12 cellular contexts compared by ENCODE assay signal in genomic region chr4:38461342-38461741, GRCh38.
"Had no signal": no experiment of that assay in that cellular context is flagged by ENCODE, and none has a peak within 500 bp of the region (broad histone marks: within the 10 kb centered on the region; RNA-seq: fewer than 3 reads in every experiment).

No MANE protein-coding gene starts in this region.

- H3K27me3 Mint-ChIP-seq: activated naive CD8-positive, alpha-beta T cell had no signal

- H3K4me3 Mint-ChIP-seq: activated CD4-positive, alpha-beta memory T cell treated with anti-CD3 and anti-CD28 coated beads for 36 hours; activated naive CD8-positive, alpha-beta T cell; T-helper 2 cell treated with Interferon-gamma antibody and Interleukin-4, amounts not matched to agents 5 μg/mL and 100 μg/mL, for 36 hours had no signal

- H3K27ac Mint-ChIP-seq: activated CD4-positive, alpha-beta memory T cell treated with anti-CD3 and anti-CD28 coated beads for 36 hours; activated naive CD8-positive, alpha-beta T cell; T-helper 2 cell treated with Interferon-gamma antibody and Interleukin-4, amounts not matched to agents 5 μg/mL and 100 μg/mL, for 36 hours had no signal

- H3K4me1 ChIP-seq: gastroesophageal sphincter, thyroid gland, uterus had no signal

- H3K9me3 Mint-ChIP-seq: T-helper 2 cell treated with Interferon-gamma antibody and Interleukin-4, amounts not matched to agents 5 μg/mL and 100 μg/mL, for 36 hours had no signal

- ATAC-seq: gastroesophageal sphincter had no signal

- H3K36me3 ChIP-seq: gastroesophageal sphincter, stomach, thyroid gland, uterus had no signal

- H3K4me3 ChIP-seq: gastroesophageal sphincter, stomach, thyroid gland, uterus had no signal

- H3K27ac ChIP-seq: gastroesophageal sphincter, stomach, thyroid gland, uterus had no signal

- H3K36me3 Mint-ChIP-seq: activated CD4-positive, alpha-beta memory T cell treated with anti-CD3 and anti-CD28 coated beads for 36 hours; activated naive CD8-positive, alpha-beta T cell had no signal

- H3K27me3 ChIP-seq: gastroesophageal sphincter, stomach, thyroid gland, uterus had no signal

- DNase-seq: activated CD4-positive, alpha-beta memory T cell treated with anti-CD3 and anti-CD28 coated beads for 36 hours; activated gamma-delta T cell; activated T-cell treated with anti-CD3 and anti-CD28 coated beads, Interleukin-2, amount 50 U/mL, for 48 hours; kidney glomerular epithelial cell; stimulated activated CD4-positive, alpha-beta T cell treated with anti-CD3 and anti-CD28 coated beads, Interleukin-15, amount 100 ng/mL, for 24 hours; stimulated activated CD4-positive, alpha-beta T cell treated with anti-CD3 and anti-CD28 coated beads, Interleukin-4, amount 100 ng/mL, for 4 hours; stomach; thyroid gland; uterus had no signal
